ENCODE assay signal across 1 cellular context in genomic region chr4:159498371-159499115, GRCh38.
TF ChIP-seq lines count a peak whose summit lies in the region.

No MANE protein-coding gene starts in this region.

TF ChIP-seq in GM23338, 12 proteins besides CTCF, POLR2A, EP300 and RAD21 (continued from another document):
- no peak for TF ChIP-seq ZNF462 (CRISPR knock-in tag; IDR thresholded peaks at IDR 0.05)
- no peak for TF ChIP-seq JUNB (IDR thresholded peaks at IDR 0.05; ENCODE audit: unreplicated experiment)
